Comparison of ENCODE assay signal across 10 cellular contexts in genomic region chr10:22669163-22669711, GRCh38. TPM values are rescaled to one million over a fixed set of nuclear protein-coding genes. Genes with fewer than 3 reads are reported as not detected.
A peak's percentile ranks its signal among the peaks of the same experiment; 100 is the strongest.
DNase-seq lines count a peak whose midpoint lies in the region; ATAC-seq and TF ChIP-seq lines count a peak whose summit lies in the region.
"Had no signal": no experiment of that assay in that cellular context is flagged by ENCODE, and none has a peak within 500 bp of the region (broad histone marks: within the 10 kb centered on the region; RNA-seq: fewer than 3 reads in every experiment).

No MANE protein-coding gene starts in this region.

- no peak for TF ChIP-seq CTCF in activated CD8-positive, alpha-beta T cell treated with anti-CD3 and anti-CD28 coated beads for 36 hours (IDR thresholded peaks at IDR 0.05)

- H3K36me3 Mint-ChIP-seq in activated CD8-positive, alpha-beta T cell treated with anti-CD3 and anti-CD28 coated beads for 36 hours (ENCODE audit: low read depth): peaks cover 10% of the 10 kb centered on the region
- peaks cover 13% of the 10 kb centered on the region for H3K36me3 Mint-ChIP-seq in stimulated activated effector memory CD8-positive, alpha-beta T cell treated with anti-CD3 and anti-CD28 coated beads, Interleukin-12 subunit alpha, Interleukin-12 subunit beta, amount 100 ng/mL, for 72 hours

- H3K4me1 Mint-ChIP-seq in activated CD8-positive, alpha-beta T cell treated with anti-CD3 and anti-CD28 coated beads for 36 hours (ENCODE audit: low read depth): peaks cover 90% of the 10 kb centered on the region
- H3K4me1 Mint-ChIP-seq in stimulated activated effector memory CD8-positive, alpha-beta T cell treated with anti-CD3 and anti-CD28 coated beads, Interleukin-12 subunit alpha, Interleukin-12 subunit beta, amount 100 ng/mL, for 72 hours: peaks cover 73% of the 10 kb centered on the region

- CTCF ChIA-PET in activated CD8-positive, alpha-beta T cell treated with anti-CD3 and anti-CD28 coated beads for 36 hours (lab: Charles Lee): interaction anchor here (0.7 to 2.6 kb wide), 7 partner anchors 9 to 84 kb away, joined by 3 to 13 read pairs (median 5); no protein-coding TSS in a partner anchor

- H3K27ac Mint-ChIP-seq in activated CD8-positive, alpha-beta T cell treated with anti-CD3 and anti-CD28 coated beads for 36 hours: peak overlapping the region; percentile 93
- peak overlapping the region; percentile 67 for H3K27ac Mint-ChIP-seq in stimulated activated effector memory CD8-positive, alpha-beta T cell treated with anti-CD3 and anti-CD28 coated beads, Interleukin-12 subunit alpha, Interleukin-12 subunit beta, amount 100 ng/mL, for 72 hours

- H3K4me3 Mint-ChIP-seq in activated CD8-positive, alpha-beta T cell treated with anti-CD3 and anti-CD28 coated beads for 36 hours: peak overlapping the region; percentile 40
- H3K4me3 Mint-ChIP-seq in stimulated activated effector memory CD8-positive, alpha-beta T cell treated with anti-CD3 and anti-CD28 coated beads, Interleukin-12 subunit alpha, Interleukin-12 subunit beta, amount 100 ng/mL, for 72 hours: peak overlapping the region; percentile 54

- POLR2A ChIA-PET in activated CD8-positive, alpha-beta T cell treated with anti-CD3 and anti-CD28 coated beads for 36 hours (lab: Charles Lee): interaction anchor here (0.6 to 5.6 kb wide), 9 partner anchors 8 to 439 kb away, joined by 3 to 32 read pairs (median 3); no protein-coding TSS in a partner anchor

- peak; percentile 53 for ATAC-seq in HG02852 (IDR thresholded peaks at IDR 0.05; ENCODE audit: unreplicated experiment)
- ATAC-seq in activated CD8-positive, alpha-beta T cell treated with anti-CD3 and anti-CD28 coated beads for 36 hours: peak; percentile 76
- ATAC-seq in stimulated activated effector memory CD8-positive, alpha-beta T cell treated with anti-CD3 and anti-CD28 coated beads, Interleukin-12 subunit alpha, Interleukin-12 subunit beta, amount 100 ng/mL, for 72 hours: peak; percentile 72

- DNase-seq in activated CD8-positive, alpha-beta memory T cell treated with anti-CD3 and anti-CD28 coated beads for 24 hours: peak; percentile 38
- DNase-seq in activated CD8-positive, alpha-beta memory T cell treated with anti-CD3 and anti-CD28 coated beads, Interleukin-2, amount 50 U/mL, for 4 hours: no peak
- DNase-seq in activated CD8-positive, alpha-beta T cell treated with anti-CD3 and anti-CD28 coated beads for 36 hours: peak; percentile 48
- DNase-seq in stimulated activated effector memory CD8-positive, alpha-beta T cell treated with anti-CD3 and anti-CD28 coated beads, Interleukin-12 subunit alpha, Interleukin-12 subunit beta, amount 100 ng/mL, for 72 hours (ENCODE audit: low spot score in 2 of 2): peak in 1 of 2 donors; percentile 47
- DNase-seq in SHP77 (lab: John Stamatoyannopoulos, UW) (no peak), NCI-H2227 (lab: John Stamatoyannopoulos, UW; ENCODE audit: unreplicated experiment) (no peak), SHP77 treated with DMSO at 0.1 percent for 48 hours (lab: John Stamatoyannopoulos, UW) (no peak)
- DNase-seq: Karpas-422; stimulated activated CD4-positive, alpha-beta T cell treated with anti-CD3 and anti-CD28 coated beads, Interleukin-2, amount 100 ng/mL, for 48 hours had no signal

- intact Hi-C loops in activated CD8-positive, alpha-beta T cell treated with anti-CD3 and anti-CD28 coated beads for 36 hours (cut with micrococcal nuclease): loop anchor here (5.0 kb wide), 2 partner anchors 42 to 43 kb away; partner anchors contain the start of gene PIP4K2A

- no peaks in the 10 kb centered on the region for H3K27me3 Mint-ChIP-seq in activated CD8-positive, alpha-beta T cell treated with anti-CD3 and anti-CD28 coated beads for 36 hours

- peaks cover 2% of the 10 kb centered on the region for H3K9me3 Mint-ChIP-seq in activated CD8-positive, alpha-beta T cell treated with anti-CD3 and anti-CD28 coated beads for 36 hours
- no peaks in the 10 kb centered on the region for H3K9me3 Mint-ChIP-seq in stimulated activated effector memory CD8-positive, alpha-beta T cell treated with anti-CD3 and anti-CD28 coated beads, Interleukin-12 subunit alpha, Interleukin-12 subunit beta, amount 100 ng/mL, for 72 hours

RNA-seq across cellular contexts. Expression of gene PIP4K2A, which starts 45.1 kb away (rescaled TPM):
- total RNA-seq in activated CD8-positive, alpha-beta T cell treated with anti-CD3 and anti-CD28 coated beads for 36 hours: 100 to 1,000 TPM; 108 to 115 TPM

Comparison
In these comparisons a context has a peak if more than half of its experiments do, and no peak if none do; other contexts are left out.
1. DNase-seq: peak in activated CD8-positive, alpha-beta memory T cell treated with anti-CD3 and anti-CD28 coated beads for 24 hours (single experiment) and activated CD8-positive, alpha-beta T cell treated with anti-CD3 and anti-CD28 coated beads for 36 hours (single experiment); none in activated CD8-positive, alpha-beta memory T cell treated with anti-CD3 and anti-CD28 coated beads, Interleukin-2, amount 50 U/mL, for 4 hours (single experiment), SHP77 (0 of 2), NCI-H2227 (single experiment) and SHP77 treated with DMSO at 0.1 percent for 48 hours (single experiment).
2. Peak in every context shown above with its lines, with median percentiles within 50 percentile points of each other: ATAC-seq.